In the genomic region with DNA sequence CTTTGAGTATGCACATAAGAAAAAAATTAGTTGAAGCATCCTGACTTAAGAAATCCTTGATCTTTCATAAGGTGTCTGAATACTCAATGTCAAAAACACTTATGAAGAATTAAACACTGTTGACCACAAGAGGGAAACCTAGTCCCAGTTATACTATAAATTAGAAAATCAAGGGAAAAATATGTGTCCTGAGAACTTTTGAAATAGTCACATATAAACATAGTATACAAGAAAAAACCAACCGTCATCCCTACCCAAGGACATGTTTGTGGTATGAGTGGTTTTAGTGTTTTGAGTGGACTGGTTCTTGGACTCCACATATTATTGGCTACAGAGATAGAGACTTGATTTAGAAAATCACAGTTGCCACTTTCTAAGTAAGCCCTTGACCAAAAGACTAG, we compare ENCODE assay signal across 8 cellular contexts. TPM values are rescaled to one million over a fixed set of nuclear protein-coding genes. Genes with fewer than 3 reads are reported as not detected.
DNase-seq lines count a peak whose midpoint lies in the region; ATAC-seq, FAIRE-seq and TF ChIP-seq lines count a peak whose summit lies in the region.

No MANE protein-coding gene starts in this region.

- peaks cover 36% of the 10 kb centered on the region for H3K27me3 ChIP-seq in PC-3 (ENCODE audit: low read length)

- TF ChIP-seq CTCF in activated CD8-positive, alpha-beta T cell treated with anti-CD3 and anti-CD28 coated beads for 36 hours (IDR thresholded peaks at IDR 0.05), result peak; percentile 64
- TF ChIP-seq CTCF in PC-3 (conservative IDR thresholded peaks at IDR 0.05; ENCODE audit: low read depth, low read length), result peak; percentile 63

- no peaks in the 10 kb centered on the region for H4K20me1 ChIP-seq in PC-3 (ENCODE audit: low read length)

- intact Hi-C loops in activated CD8-positive, alpha-beta T cell treated with anti-CD3 and anti-CD28 coated beads for 36 hours (cut with micrococcal nuclease), result loop anchor here (5.0 kb wide), 1 partner anchor 270 kb away; no protein-coding TSS in a partner anchor
- intact Hi-C loops in PC-3 (cut with micrococcal nuclease), result loop anchor here (1.0 to 5.0 kb wide), 2 partner anchors 268 to 365 kb away; no protein-coding TSS in a partner anchor
- intact Hi-C loops in activated CD4-positive, alpha-beta T cell treated with anti-CD3 and anti-CD28 coated beads for 36 hours (cut with DNase I, micrococcal nuclease), result loop anchor here (1.0 to 5.0 kb wide), 4 partner anchors 260 to 365 kb away; no protein-coding TSS in a partner anchor

- no peak for DNase-seq in activated CD8-positive, alpha-beta T cell treated with anti-CD3 and anti-CD28 coated beads for 36 hours
- no peak for DNase-seq in activated CD8-positive, alpha-beta T cell treated with anti-CD3 and anti-CD28 coated beads, Interleukin-2, amount 10 ng/mL, durations not matched to agents 7 days and 5 days
- DNase-seq in PC-3, result peak; percentile 51
- DNase-seq in fibroblast of peridontal ligament (ENCODE audit: extremely low read depth), result peak; percentile 64
- peak; percentile 19 for DNase-seq in stromal cell of bone marrow (ENCODE audit: low read depth)
- no peak for DNase-seq in activated CD4-positive, alpha-beta T cell treated with anti-CD3 and anti-CD28 coated beads for 36 hours
- no peak for DNase-seq in H54 (ENCODE audit: insufficient read length, low spot score)

- H3K79me2 ChIP-seq in PC-3 (ENCODE audit: low read length), result no peaks in the 10 kb centered on the region

- H3K9me3 ChIP-seq in PC-3 (ENCODE audit: low read length), result no peaks in the 10 kb centered on the region

- no peak for ATAC-seq in activated CD8-positive, alpha-beta T cell treated with anti-CD3 and anti-CD28 coated beads for 36 hours
- no peak for ATAC-seq in activated CD8-positive, alpha-beta T cell treated with anti-CD3 and anti-CD28 coated beads, Interleukin-2, amount 10 ng/mL, durations not matched to agents 7 days and 5 days
- ATAC-seq in PC-3 (no peak), GM19467 (IDR thresholded peaks at IDR 0.05; ENCODE audit: unreplicated experiment) (no peak)
- no peak for ATAC-seq in activated CD4-positive, alpha-beta T cell treated with anti-CD3 and anti-CD28 coated beads for 36 hours

- H3K4me1 ChIP-seq in PC-3 (ENCODE audit: insufficient read depth, low read length), result no peaks in the 10 kb centered on the region

- no peak overlapping the region for H3K4me2 ChIP-seq in PC-3 (ENCODE audit: low read length)

- no peak overlapping the region for H2AFZ ChIP-seq in PC-3 (ENCODE audit: low read length)

- no peak overlapping the region for H3K4me3 ChIP-seq in PC-3 (ENCODE audit: low read length)

- FAIRE-seq in H54 (lab: Jason Lieb, UNC), result no peak

- H3F3A ChIP-seq in PC-3 (ENCODE audit: low read length, unreplicated experiment), result no peaks in the 10 kb centered on the region

- no peak overlapping the region for H3K27ac Mint-ChIP-seq in activated CD8-positive, alpha-beta T cell treated with anti-CD3 and anti-CD28 coated beads for 36 hours
- no peak overlapping the region for H3K27ac Mint-ChIP-seq in activated CD8-positive, alpha-beta T cell treated with anti-CD3 and anti-CD28 coated beads, Interleukin-2, amount 10 ng/mL, durations not matched to agents 7 days and 5 days
- H3K27ac Mint-ChIP-seq in activated CD4-positive, alpha-beta T cell treated with anti-CD3 and anti-CD28 coated beads for 36 hours, result no peak overlapping the region

- no TSS peak for BruUV-seq in PC-3 (replicated peaks; lab: Mats Ljungman, UMichigan)

- H3K9ac ChIP-seq in PC-3 (ENCODE audit: low read length), result no peak overlapping the region

- no peaks in the 10 kb centered on the region for H3K9me2 ChIP-seq in PC-3 (replicated peaks; ENCODE audit: low read length)

- H3K4me1 Mint-ChIP-seq in activated CD8-positive, alpha-beta T cell treated with anti-CD3 and anti-CD28 coated beads for 36 hours (ENCODE audit: low read depth), result no peaks in the 10 kb centered on the region
- no peaks in the 10 kb centered on the region for H3K4me1 Mint-ChIP-seq in activated CD8-positive, alpha-beta T cell treated with anti-CD3 and anti-CD28 coated beads, Interleukin-2, amount 10 ng/mL, durations not matched to agents 7 days and 5 days (ENCODE audit: low read depth)
- no peaks in the 10 kb centered on the region for H3K4me1 Mint-ChIP-seq in activated CD4-positive, alpha-beta T cell treated with anti-CD3 and anti-CD28 coated beads for 36 hours

- no peaks in the 10 kb centered on the region for H3K9me3 Mint-ChIP-seq in activated CD8-positive, alpha-beta T cell treated with anti-CD3 and anti-CD28 coated beads for 36 hours
- H3K9me3 Mint-ChIP-seq in activated CD8-positive, alpha-beta T cell treated with anti-CD3 and anti-CD28 coated beads, Interleukin-2, amount 10 ng/mL, durations not matched to agents 7 days and 5 days (ENCODE audit: insufficient read depth), result no peaks in the 10 kb centered on the region
- H3K9me3 Mint-ChIP-seq in activated CD4-positive, alpha-beta T cell treated with anti-CD3 and anti-CD28 coated beads for 36 hours (ENCODE audit: low read depth), result no peaks in the 10 kb centered on the region

- CTCF ChIA-PET in activated CD8-positive, alpha-beta T cell treated with anti-CD3 and anti-CD28 coated beads for 36 hours (lab: Charles Lee), result interaction anchor here (0.7 to 4.0 kb wide), 15 partner anchors 8 to 367 kb away, joined by 3 to 31 read pairs (median 4); no protein-coding TSS in a partner anchor
- CTCF ChIA-PET in activated CD8-positive, alpha-beta T cell treated with anti-CD3 and anti-CD28 coated beads, Interleukin-2, amount 10 ng/mL, durations not matched to agents 7 days and 5 days (lab: Charles Lee), result interaction anchor here (0.9 to 3.1 kb wide), 13 partner anchors 14 to 436 kb away, joined by 3 to 23 read pairs (median 4); no protein-coding TSS in a partner anchor
- CTCF ChIA-PET in PC-3 (lab: Charles Lee), result no interaction called here
- CTCF ChIA-PET in activated CD4-positive, alpha-beta T cell treated with anti-CD3 and anti-CD28 coated beads for 36 hours (lab: Charles Lee), result interaction anchor here (1.0 to 2.6 kb wide), 8 partner anchors 8 to 362 kb away, joined by 3 to 11 read pairs (median 5); no protein-coding TSS in a partner anchor

- H3K4me3 Mint-ChIP-seq in activated CD8-positive, alpha-beta T cell treated with anti-CD3 and anti-CD28 coated beads for 36 hours, result no peak overlapping the region
- H3K4me3 Mint-ChIP-seq in activated CD8-positive, alpha-beta T cell treated with anti-CD3 and anti-CD28 coated beads, Interleukin-2, amount 10 ng/mL, durations not matched to agents 7 days and 5 days, result no peak overlapping the region
- H3K4me3 Mint-ChIP-seq in activated CD4-positive, alpha-beta T cell treated with anti-CD3 and anti-CD28 coated beads for 36 hours, result no peak overlapping the region

- no peak for TF ChIP-seq POLR2A in H54 (IDR thresholded peaks at IDR 0.05; ENCODE audit: low read depth, low read length)

- no peaks in the 10 kb centered on the region for H3K36me3 ChIP-seq in PC-3 (ENCODE audit: low read depth, low read length)

- H3K27ac ChIP-seq in PC-3 (ENCODE audit: low read length), result no peak overlapping the region

- POLR2A ChIA-PET in activated CD8-positive, alpha-beta T cell treated with anti-CD3 and anti-CD28 coated beads for 36 hours (lab: Charles Lee), result no interaction called here
- POLR2A ChIA-PET in activated CD8-positive, alpha-beta T cell treated with anti-CD3 and anti-CD28 coated beads, Interleukin-2, amount 10 ng/mL, durations not matched to agents 7 days and 5 days (lab: Charles Lee), result no interaction called here
- POLR2A ChIA-PET in PC-3 (lab: Charles Lee; ENCODE audit: unreplicated experiment), result interaction anchor here (0.6 kb wide), 1 partner anchor 352 kb away, joined by 3 read pairs; no protein-coding TSS in a partner anchor
- POLR2A ChIA-PET in activated CD4-positive, alpha-beta T cell treated with anti-CD3 and anti-CD28 coated beads for 36 hours (lab: Charles Lee), result no interaction called here

- H3K36me3 Mint-ChIP-seq in activated CD8-positive, alpha-beta T cell treated with anti-CD3 and anti-CD28 coated beads for 36 hours (ENCODE audit: low read depth), result no peaks in the 10 kb centered on the region
- H3K36me3 Mint-ChIP-seq in activated CD8-positive, alpha-beta T cell treated with anti-CD3 and anti-CD28 coated beads, Interleukin-2, amount 10 ng/mL, durations not matched to agents 7 days and 5 days (ENCODE audit: low read depth), result no peaks in the 10 kb centered on the region
- H3K36me3 Mint-ChIP-seq in activated CD4-positive, alpha-beta T cell treated with anti-CD3 and anti-CD28 coated beads for 36 hours (ENCODE audit: low read depth), result no peaks in the 10 kb centered on the region

- peaks cover 2% of the 10 kb centered on the region for H3K27me3 Mint-ChIP-seq in activated CD8-positive, alpha-beta T cell treated with anti-CD3 and anti-CD28 coated beads for 36 hours
- peaks cover 27% of the 10 kb centered on the region for H3K27me3 Mint-ChIP-seq in activated CD8-positive, alpha-beta T cell treated with anti-CD3 and anti-CD28 coated beads, Interleukin-2, amount 10 ng/mL, durations not matched to agents 7 days and 5 days (ENCODE audit: low read depth)
- H3K27me3 Mint-ChIP-seq in activated CD4-positive, alpha-beta T cell treated with anti-CD3 and anti-CD28 coated beads for 36 hours, result peaks cover 12% of the 10 kb centered on the region

RNA-seq across cellular contexts. Expression of a gene that starts 7.6 kb away (rescaled TPM):
- 1 to 10 TPM; 8.6 to 9.2 TPM for total RNA-seq in activated CD8-positive, alpha-beta T cell treated with anti-CD3 and anti-CD28 coated beads for 36 hours
- total RNA-seq in activated CD8-positive, alpha-beta T cell treated with anti-CD3 and anti-CD28 coated beads, Interleukin-2, amount 10 ng/mL, durations not matched to agents 7 days and 5 days, result 10 to 100 TPM; 30.9 to 31.3 TPM
- not detected in 2 replicates for total RNA-seq in PC-3 (2014; rRNA removed)
- 1 to 10 TPM; 4.3 to 6.0 TPM for total RNA-seq in activated CD4-positive, alpha-beta T cell treated with anti-CD3 and anti-CD28 coated beads for 36 hours

RNA-seq across cellular contexts. Expression of a gene that starts 25.1 kb away (rescaled TPM):
- total RNA-seq in activated CD8-positive, alpha-beta T cell treated with anti-CD3 and anti-CD28 coated beads for 36 hours, result not detected
- not detected for total RNA-seq in activated CD8-positive, alpha-beta T cell treated with anti-CD3 and anti-CD28 coated beads, Interleukin-2, amount 10 ng/mL, durations not matched to agents 7 days and 5 days
- not detected in 2 replicates for total RNA-seq in PC-3 (2014; rRNA removed)
- total RNA-seq in activated CD4-positive, alpha-beta T cell treated with anti-CD3 and anti-CD28 coated beads for 36 hours, result not detected

Comparison
In these comparisons a context has a peak if more than half of its experiments do, and no peak if none do; other contexts are left out.
1. DNase-seq: peak in PC-3 (single experiment), fibroblast of peridontal ligament (single experiment) and stromal cell of bone marrow (single experiment); none in activated CD8-positive, alpha-beta T cell treated with anti-CD3 and anti-CD28 coated beads for 36 hours (single experiment), activated CD8-positive, alpha-beta T cell treated with anti-CD3 and anti-CD28 coated beads, Interleukin-2, amount 10 ng/mL, durations not matched to agents 7 days and 5 days (single experiment), activated CD4-positive, alpha-beta T cell treated with anti-CD3 and anti-CD28 coated beads for 36 hours (single experiment) and H54 (single experiment).